Comparison of ENCODE assay signal across 18 cellular contexts in the genomic region with DNA sequence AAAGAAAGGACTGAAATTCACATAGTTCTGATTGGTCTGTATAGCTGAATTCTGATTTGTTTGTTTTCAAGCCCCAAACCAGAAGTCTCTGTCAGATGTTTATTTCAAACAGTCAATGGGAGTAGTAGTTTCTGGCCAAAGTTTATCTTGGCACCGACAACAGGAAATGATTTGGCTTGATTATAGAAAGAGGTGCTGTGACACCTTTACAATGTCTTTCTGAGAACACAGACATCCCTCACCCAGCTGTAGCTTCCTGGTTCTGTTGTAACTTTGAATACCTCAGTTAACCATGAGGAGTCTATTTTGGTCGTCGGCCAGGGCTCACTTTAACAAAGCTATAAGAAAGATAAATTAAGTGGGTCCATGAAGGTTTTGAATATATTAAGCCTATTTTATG.
DNase-seq lines count a peak whose midpoint lies in the region; ATAC-seq, FAIRE-seq and TF ChIP-seq lines count a peak whose summit lies in the region.
"Had no signal": no experiment of that assay in that cellular context is flagged by ENCODE, and none has a peak within 500 bp of the region (broad histone marks: within the 10 kb centered on the region; RNA-seq: fewer than 3 reads in every experiment).

No MANE protein-coding gene starts in this region.

- FAIRE-seq in bronchial epithelial cell (lab: Jason Lieb, UNC) (no peak), pancreas (lab: Jason Lieb, UNC) (peak; percentile 13)

- no peak overlapping the region for H3K4me3 ChIP-seq in bronchial epithelial cell (ENCODE audit: low read depth, low read length)
- no peak overlapping the region for H3K4me3 ChIP-seq in pancreas
- H3K4me3 ChIP-seq: lung, Peyer's patch had no signal

- intact Hi-C loops in pancreas (cut with DNase I): no loop called here

- no peaks in the 10 kb centered on the region for H3K27me3 ChIP-seq in bronchial epithelial cell (ENCODE audit: control insufficient read depth, insufficient read depth, low read length)
- no peaks in the 10 kb centered on the region for H3K27me3 ChIP-seq in pancreas
- H3K27me3 ChIP-seq: Peyer's patch had no signal

- ATAC-seq in pancreas: peak; percentile 89 to 96 (median 92)
- ATAC-seq: T-cell had no signal

- WGBS in pancreas, 2 donors: 16 to 17% methylated on average over 3 of the region's 3 CpGs

- H3K36me3 ChIP-seq in bronchial epithelial cell (ENCODE audit: control insufficient read depth, insufficient read depth, low read length): no peaks in the 10 kb centered on the region
- H3K36me3 ChIP-seq in pancreas: no peaks in the 10 kb centered on the region
- H3K36me3 ChIP-seq: Peyer's patch had no signal

- H3K27me3 Mint-ChIP-seq in immature natural killer cell (ENCODE audit: low read depth in 3 of 3): no peaks in the 10 kb centered on the region
- H3K27me3 Mint-ChIP-seq: activated naive CD4-positive, alpha-beta T cell treated with anti-CD3 and anti-CD28 coated beads, Interleukin-2, amount 50 U/mL, for 24 hours; CD4-positive, CD25-positive, alpha-beta regulatory T cell; central memory CD8-positive, alpha-beta T cell; T-cell had no signal

- DNase-seq in HuH-7 (ENCODE audit: low spot score) (peak; percentile 8), NCI-H510A treated with DMSO at 0.1 percent for 48 hours (lab: John Stamatoyannopoulos, UW) (peak; percentile 70), bronchial epithelial cell (ENCODE audit: low read depth) (peak; percentile 69), pancreas (peak in 3 of 6 donors; percentile 21 to 35 (median 28)), immature natural killer cell (no peak), AG20443 (ENCODE audit: low spot score) (no peak)
- DNase-seq in stimulated activated naive CD4-positive, alpha-beta T cell (lab: John Stamatoyannopoulos, UW): no peak
- DNase-seq: activated CD8-positive, alpha-beta memory T cell treated with anti-CD3 and anti-CD28 coated beads, Interleukin-2, amount 50 U/mL, for 48 hours; CD4-positive, CD25-positive, alpha-beta regulatory T cell; H9; hippocampal formation; NCI-H1694 treated with DMSO at 0.1 percent for 48 hours; Peyer's patch; substantia nigra; T-cell had no signal

- no peak overlapping the region for H3K4me3 Mint-ChIP-seq in immature natural killer cell
- H3K4me3 Mint-ChIP-seq: activated naive CD4-positive, alpha-beta T cell treated with anti-CD3 and anti-CD28 coated beads, Interleukin-2, amount 50 U/mL, for 24 hours; CD4-positive, CD25-positive, alpha-beta regulatory T cell; central memory CD8-positive, alpha-beta T cell; H9; T-cell had no signal

- H3K36me3 Mint-ChIP-seq in immature natural killer cell: no peaks in the 10 kb centered on the region
- H3K36me3 Mint-ChIP-seq: activated naive CD4-positive, alpha-beta T cell treated with anti-CD3 and anti-CD28 coated beads, Interleukin-2, amount 50 U/mL, for 24 hours; CD4-positive, CD25-positive, alpha-beta regulatory T cell; T-cell had no signal

- peaks cover 0 to 13% (median 8%) of the 10 kb centered on the region in 6 donors for H3K9me3 Mint-ChIP-seq in immature natural killer cell
- H3K9me3 Mint-ChIP-seq: activated naive CD4-positive, alpha-beta T cell treated with anti-CD3 and anti-CD28 coated beads, Interleukin-2, amount 50 U/mL, for 24 hours had no signal

- no peak overlapping the region for H3K27ac Mint-ChIP-seq in immature natural killer cell
- H3K27ac Mint-ChIP-seq: activated naive CD4-positive, alpha-beta T cell treated with anti-CD3 and anti-CD28 coated beads, Interleukin-2, amount 50 U/mL, for 24 hours; CD4-positive, CD25-positive, alpha-beta regulatory T cell; H9; T-cell had no signal

- H3K9me3 ChIP-seq in pancreas: no peaks in the 10 kb centered on the region
- H3K9me3 ChIP-seq: Peyer's patch had no signal

- no peaks in the 10 kb centered on the region for H3K4me1 Mint-ChIP-seq in immature natural killer cell
- H3K4me1 Mint-ChIP-seq: activated naive CD4-positive, alpha-beta T cell treated with anti-CD3 and anti-CD28 coated beads, Interleukin-2, amount 50 U/mL, for 24 hours; CD4-positive, CD25-positive, alpha-beta regulatory T cell; central memory CD8-positive, alpha-beta T cell; H9; T-cell had no signal

- peaks cover 0 to 4% (median 0%) of the 10 kb centered on the region in 3 donors for H3K4me1 ChIP-seq in pancreas
- H3K4me1 ChIP-seq: Peyer's patch had no signal

- H3K27ac ChIP-seq in pancreas: peak overlapping the region in 2 of 4 donors; percentile 15 to 53
- H3K27ac ChIP-seq: Peyer's patch had no signal

- TF ChIP-seq CTCF in bronchial epithelial cell (IDR thresholded peaks at IDR 0.05; ENCODE audit: insufficient read depth, low read length, severe bottlenecking) (no peak), pancreas (IDR thresholded peaks at IDR 0.05) (no peak)

Comparison
In these comparisons a context has a peak if more than half of its experiments do, and no peak if none do; other contexts are left out.
1. DNase-seq: peak in HuH-7 (single experiment), NCI-H510A treated with DMSO at 0.1 percent for 48 hours (single experiment) and bronchial epithelial cell (single experiment); none in immature natural killer cell (0 of 3), stimulated activated naive CD4-positive, alpha-beta T cell (0 of 6) and AG20443 (single experiment).